1 cellular context compared by ENCODE assay signal in the genomic region with DNA sequence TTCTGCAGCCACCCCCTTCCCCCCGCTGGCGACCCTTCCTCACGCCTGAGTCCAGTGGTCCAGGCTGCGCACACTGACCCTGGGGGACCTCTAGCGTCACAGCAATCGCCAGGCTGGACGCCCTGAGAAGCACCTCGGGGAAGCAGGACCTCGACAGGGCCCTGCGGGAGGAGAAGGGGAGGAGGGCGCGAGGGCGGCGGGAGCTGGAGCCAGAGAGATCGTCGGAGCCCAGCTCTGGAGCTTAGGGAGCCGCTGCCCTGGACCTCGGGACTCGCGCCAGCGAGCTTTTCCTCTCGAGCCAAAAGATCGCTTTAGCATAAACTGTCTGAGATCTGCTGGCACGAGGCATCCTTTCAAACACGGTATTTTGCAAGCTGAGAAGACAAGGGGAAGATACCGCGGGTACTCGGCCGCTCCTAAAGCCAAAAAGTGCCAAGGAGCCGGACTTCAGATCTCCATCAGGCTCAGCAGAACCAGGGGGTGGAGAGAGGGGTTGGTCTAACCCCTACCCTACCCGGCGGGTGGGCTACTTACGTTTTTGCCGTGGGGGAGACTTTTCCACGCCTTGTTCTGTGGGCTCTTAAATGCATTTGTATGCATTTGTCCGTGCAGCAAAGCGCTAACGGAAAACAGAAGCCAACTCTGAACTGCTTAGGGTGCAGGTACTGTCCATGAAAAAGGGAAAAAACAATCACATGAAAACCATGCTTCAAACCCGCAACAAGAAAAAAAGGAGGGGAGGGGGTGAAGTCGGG.
TF ChIP-seq lines count a peak whose summit lies in the region.

No MANE protein-coding gene starts in this region.

TF ChIP-seq in H1, 55 proteins besides CTCF, POLR2A, EP300 and RAD21:
- no peak for TF ChIP-seq SAP30 (IDR thresholded peaks at IDR 0.05; ENCODE audit: insufficient read depth, insufficient replicate concordance, low read length)
- TF ChIP-seq EZH2 (IDR thresholded peaks at IDR 0.05; ENCODE audit: low read depth, low read length, severe bottlenecking): peak; percentile 56
- TF ChIP-seq, protein P1, sequence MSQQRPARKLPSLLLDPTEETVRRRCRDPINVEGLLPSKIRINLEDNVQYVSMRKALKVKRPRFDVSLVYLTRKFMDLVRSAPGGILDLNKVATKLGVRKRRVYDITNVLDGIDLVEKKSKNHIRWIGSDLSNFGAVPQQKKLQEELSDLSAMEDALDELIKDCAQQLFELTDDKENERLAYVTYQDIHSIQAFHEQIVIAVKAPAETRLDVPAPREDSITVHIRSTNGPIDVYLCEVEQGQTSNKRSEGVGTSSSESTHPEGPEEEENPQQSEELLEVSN (IDR thresholded peaks at IDR 0.05): peak; percentile 42
- TF ChIP-seq, protein P2, sequence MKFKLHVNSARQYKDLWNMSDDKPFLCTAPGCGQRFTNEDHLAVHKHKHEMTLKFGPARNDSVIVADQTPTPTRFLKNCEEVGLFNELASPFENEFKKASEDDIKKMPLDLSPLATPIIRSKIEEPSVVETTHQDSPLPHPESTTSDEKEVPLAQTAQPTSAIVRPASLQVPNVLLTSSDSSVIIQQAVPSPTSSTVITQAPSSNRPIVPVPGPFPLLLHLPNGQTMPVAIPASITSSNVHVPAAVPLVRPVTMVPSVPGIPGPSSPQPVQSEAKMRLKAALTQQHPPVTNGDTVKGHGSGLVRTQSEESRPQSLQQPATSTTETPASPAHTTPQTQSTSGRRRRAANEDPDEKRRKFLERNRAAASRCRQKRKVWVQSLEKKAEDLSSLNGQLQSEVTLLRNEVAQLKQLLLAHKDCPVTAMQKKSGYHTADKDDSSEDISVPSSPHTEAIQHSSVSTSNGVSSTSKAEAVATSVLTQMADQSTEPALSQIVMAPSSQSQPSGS (IDR thresholded peaks at IDR 0.05; ENCODE audit: low read length): no peak
- TF ChIP-seq SP4 (IDR thresholded peaks at IDR 0.05; ENCODE audit: low read length): no peak
- peak; percentile 64; the same call in 1 of the 2 replicates for TF ChIP-seq SUZ12 (IDR thresholded peaks at IDR 0.05; ENCODE audit: low read length)
- TF ChIP-seq, protein P3, sequence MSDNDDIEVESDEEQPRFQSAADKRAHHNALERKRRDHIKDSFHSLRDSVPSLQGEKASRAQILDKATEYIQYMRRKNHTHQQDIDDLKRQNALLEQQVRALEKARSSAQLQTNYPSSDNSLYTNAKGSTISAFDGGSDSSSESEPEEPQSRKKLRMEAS (IDR thresholded peaks at IDR 0.05): peak; percentile 66
- TF ChIP-seq KDM4A (IDR thresholded peaks at IDR 0.05; ENCODE audit: low read depth, low read length, severe bottlenecking): peak; percentile 45
- TF ChIP-seq HDAC2 (IDR thresholded peaks at IDR 0.05; ENCODE audit: borderline replicate concordance in 1 of 2, low read depth in 2 of 2, low read length in 2 of 2): 0 out of 4 replicates have a peak, but pooled peaks of 1 of the 2 experiments have one; percentile 7
- TF ChIP-seq, protein P4, sequence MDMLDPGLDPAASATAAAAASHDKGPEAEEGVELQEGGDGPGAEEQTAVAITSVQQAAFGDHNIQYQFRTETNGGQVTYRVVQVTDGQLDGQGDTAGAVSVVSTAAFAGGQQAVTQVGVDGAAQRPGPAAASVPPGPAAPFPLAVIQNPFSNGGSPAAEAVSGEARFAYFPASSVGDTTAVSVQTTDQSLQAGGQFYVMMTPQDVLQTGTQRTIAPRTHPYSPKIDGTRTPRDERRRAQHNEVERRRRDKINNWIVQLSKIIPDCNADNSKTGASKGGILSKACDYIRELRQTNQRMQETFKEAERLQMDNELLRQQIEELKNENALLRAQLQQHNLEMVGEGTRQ (IDR thresholded peaks at IDR 0.05; ENCODE audit: low read length): no peak
TF ChIP-seq in H1: peak in this region for 6.
